ENCODE assay signal across 34 cellular contexts in genomic region chrX:122244080-122244479, GRCh38.
"Had no signal": no experiment of that assay in that cellular context is flagged by ENCODE, and none has a peak within 500 bp of the region (broad histone marks: within the 10 kb centered on the region; RNA-seq: fewer than 3 reads in every experiment).

No MANE protein-coding gene starts in this region.

- H3K4me3 ChIP-seq: MG63 had no signal

- H3K27me3 ChIP-seq: MG63 had no signal

- H3K36me3 ChIP-seq: MG63 had no signal

- DNase-seq: Karpas-422, Kasumi-1, MG63, MM.1S, MV-4-11, NCI-H1048, NCI-H1092, NCI-H1092 treated with DMSO at 0.1 percent for 48 hours, NCI-H1105, NCI-H1105 treated with DMSO at 0.1 percent for 48 hours, NCI-H1417, NCI-H1417 treated with DMSO at 0.1 percent for 48 hours, NCI-H1436, NCI-H1436 treated with DMSO at 0.1 percent for 48 hours, NCI-H146, NCI-H1694, NCI-H1694 treated with DMSO at 0.1 percent for 48 hours, NCI-H187, NCI-H187 treated with DMSO at 0.1 percent for 48 hours, NCI-H1930, NCI-H2029, NCI-H2029 treated with DMSO at 0.1 percent for 48 hours, NCI-H2081, NCI-H2081 treated with DMSO at 0.1 percent for 48 hours, NCI-H2107, NCI-H2171, NCI-H2171 treated with DMSO at 0.1 percent for 48 hours, NCI-H2227 treated with DMSO at 0.1 percent for 48 hours, NCI-H226, NCI-H446, NCI-H446 treated with DMSO at 0.1 percent for 48 hours, NCI-H510A, NCI-H510A treated with DMSO at 0.1 percent for 48 hours, NCI-H524 had no signal

- H3K9me3 ChIP-seq: MG63 had no signal
